18 cellular contexts compared by ENCODE assay signal in the genomic region with DNA sequence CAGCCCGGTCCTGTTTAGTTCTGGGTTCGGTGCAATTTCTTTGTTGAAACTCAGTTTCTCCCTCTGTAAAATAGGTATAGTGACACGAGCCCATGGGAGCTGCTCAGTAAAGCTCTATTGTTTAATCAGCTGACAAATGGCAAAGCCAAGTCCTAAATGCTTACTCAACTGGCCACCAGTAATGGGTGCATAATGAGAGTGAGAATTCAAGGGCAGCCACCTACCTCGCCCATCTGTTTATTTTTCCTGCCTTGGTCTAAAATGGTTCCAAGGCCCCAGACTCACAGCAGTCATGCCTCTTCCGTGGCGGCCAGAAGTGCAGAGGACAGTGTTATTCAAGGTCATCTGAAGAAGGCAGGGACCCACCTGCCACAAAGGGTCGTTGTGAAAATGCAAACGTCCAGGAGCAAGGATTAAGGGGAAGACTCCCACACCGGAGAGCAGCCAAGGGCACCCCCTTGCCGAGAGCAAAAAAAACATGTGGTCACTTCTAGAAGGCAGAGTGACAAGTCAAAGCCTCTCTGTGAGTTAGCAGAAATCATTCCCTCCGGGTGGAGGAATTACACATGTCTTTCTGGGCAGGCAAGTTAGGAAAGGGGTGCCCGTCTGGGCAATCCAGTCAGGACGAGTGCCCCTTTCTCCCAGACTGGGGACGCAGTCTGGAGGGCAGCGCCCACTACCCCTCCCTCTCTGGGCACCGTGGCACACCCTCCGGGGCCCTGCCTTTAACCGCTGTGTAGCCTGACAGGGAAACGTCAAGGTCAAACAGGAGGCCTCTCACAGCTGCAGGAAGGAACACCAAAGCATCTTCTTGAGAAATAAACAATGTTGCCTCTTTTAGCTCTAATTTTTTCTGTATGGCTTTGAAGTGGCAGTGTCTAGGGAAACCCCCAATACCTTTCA.
A peak's percentile ranks its signal among the peaks of the same experiment; 100 is the strongest.
DNase-seq lines count a peak whose midpoint lies in the region; ATAC-seq and TF ChIP-seq lines count a peak whose summit lies in the region.
"Had no signal": no experiment of that assay in that cellular context is flagged by ENCODE, and none has a peak within 500 bp of the region (broad histone marks: within the 10 kb centered on the region; RNA-seq: fewer than 3 reads in every experiment).

No MANE protein-coding gene starts in this region.

- POLR2A ChIA-PET in activated B cell treated with CpG ODN at 0.5 μM for 24 hours (lab: Charles Lee) = interaction anchor here (0.6 to 1.4 kb wide), 3 partner anchors 13 to 116 kb away, joined by 3 to 4 read pairs (median 3); no protein-coding TSS in a partner anchor

- H3K4me3 ChIP-seq in effector memory CD4-positive, alpha-beta T cell (ENCODE audit: insufficient read depth, low read depth, low read length, poor library complexity, severe bottlenecking) = no peak overlapping the region

- ATAC-seq in activated B cell treated with CpG ODN at 0.5 μM for 24 hours (ENCODE audit: low read depth) = no peak
- peak; percentile 58 to 73 for ATAC-seq in stimulated activated naive B cell treated with anti-CD40 and anti-IgM and Interleukin-4, amounts not matched to agents 10 μg/mL and 1 μg/mL and 100 μg/mL, for 72 hours (replicated peaks)
- ATAC-seq: HCT116, Panc1 had no signal

- no peaks in the 10 kb centered on the region for H3K9me3 ChIP-seq in effector memory CD4-positive, alpha-beta T cell (ENCODE audit: control insufficient read depth, low read length)

- peaks cover 22% of the 10 kb centered on the region for H3K4me1 ChIP-seq in effector memory CD4-positive, alpha-beta T cell (ENCODE audit: control insufficient read depth, insufficient read depth, low read length, poor library complexity, severe bottlenecking)

- peak overlapping the region; percentile 38 for H3K27ac Mint-ChIP-seq in activated T-cell treated with anti-CD3 and anti-CD28 coated beads, Interleukin-2, amount 50 U/mL, for 24 hours
- H3K27ac Mint-ChIP-seq in activated B cell treated with CpG ODN at 0.5 μM for 24 hours = peak overlapping the region; percentile 41
- peak overlapping the region; percentile 92 for H3K27ac Mint-ChIP-seq in stimulated activated naive B cell treated with anti-CD40 and anti-IgM and Interleukin-4, amounts not matched to agents 10 μg/mL and 1 μg/mL and 100 μg/mL, for 72 hours
- H3K27ac Mint-ChIP-seq: activated CD4-positive, alpha-beta T cell treated with anti-CD3 and anti-CD28 coated beads, Interleukin-2, amount 10 ng/mL, durations not matched to agents 24 days and 14 days; activated T-helper 2 cell treated with anti-CD3 and anti-CD28 coated beads, Interferon-gamma antibody, Interleukin-2, Interleukin-4, amounts not matched to agents 10 μg/mL and 5 μg/mL and 100 μg/mL, durations not matched to agents 14 hours and 24 hours and 36 hours; IgD-negative memory B cell; T-helper 1 cell treated with Interleukin-12 subunit alpha and Interleukin-12 subunit beta and Interleukin-4 antibody, amounts not matched to agents 30 μg/mL and 1 μg/mL, for 36 hours had no signal

- DNase-seq in activated T-cell treated with anti-CD3 and anti-CD28 coated beads, Interleukin-2, amount 50 U/mL, for 24 hours = no peak
- no peak for DNase-seq in activated T-cell treated with anti-CD3 and anti-CD28 coated beads, Interleukin-2, amount 50 U/mL, for 1 hour
- DNase-seq in activated B cell treated with CpG ODN at 0.5 μM for 24 hours = no peak
- DNase-seq in stimulated activated naive B cell treated with anti-CD40 and anti-IgM and Interleukin-4, amounts not matched to agents 10 μg/mL and 1 μg/mL and 100 μg/mL, for 72 hours = peak; percentile 27
- no peak for DNase-seq in effector memory CD4-positive, alpha-beta T cell
- DNase-seq in HCEC 1CT = no peak
- DNase-seq in T-helper 9 cell = no peak
- DNase-seq: activated CD4-positive, alpha-beta T cell treated with anti-CD3 and anti-CD28 coated beads, Interleukin-2, amount 10 ng/mL, durations not matched to agents 24 days and 14 days; brain microvascular endothelial cell; NCI-H1105 treated with DMSO at 0.1 percent for 48 hours; stimulated activated CD4-positive, alpha-beta T cell treated with anti-CD3 and anti-CD28 coated beads, Interleukin-4, amount 100 ng/mL, for 4 hours; stimulated activated naive CD4-positive, alpha-beta T cell treated with Interleukin-2 at 50 U/mL for 16 hours had no signal

- no peaks in the 10 kb centered on the region for H3K9me3 Mint-ChIP-seq in activated T-cell treated with anti-CD3 and anti-CD28 coated beads, Interleukin-2, amount 50 U/mL, for 24 hours
- no peaks in the 10 kb centered on the region for H3K9me3 Mint-ChIP-seq in activated B cell treated with CpG ODN at 0.5 μM for 24 hours
- H3K9me3 Mint-ChIP-seq in stimulated activated naive B cell treated with anti-CD40 and anti-IgM and Interleukin-4, amounts not matched to agents 10 μg/mL and 1 μg/mL and 100 μg/mL, for 72 hours = peaks cover 0 to 4% of the 10 kb centered on the region in 2 donors
- H3K9me3 Mint-ChIP-seq: IgD-negative memory B cell had no signal

- peaks cover 60% of the 10 kb centered on the region for H3K4me1 Mint-ChIP-seq in activated T-cell treated with anti-CD3 and anti-CD28 coated beads, Interleukin-2, amount 50 U/mL, for 24 hours (ENCODE audit: low read depth)
- peaks cover 46% of the 10 kb centered on the region for H3K4me1 Mint-ChIP-seq in activated B cell treated with CpG ODN at 0.5 μM for 24 hours
- H3K4me1 Mint-ChIP-seq in stimulated activated naive B cell treated with anti-CD40 and anti-IgM and Interleukin-4, amounts not matched to agents 10 μg/mL and 1 μg/mL and 100 μg/mL, for 72 hours = peaks cover 37 to 51% of the 10 kb centered on the region in 2 donors

- peak overlapping the region; percentile 8 for H3K27ac ChIP-seq in layer of hippocampus (ENCODE audit: low read depth, low read length)
- H3K27ac ChIP-seq in effector memory CD4-positive, alpha-beta T cell (ENCODE audit: insufficient read depth, low read length, poor library complexity, severe bottlenecking) = no peak overlapping the region
- H3K27ac ChIP-seq: brain microvascular endothelial cell had no signal

- no peak for TF ChIP-seq CTCF in activated B cell treated with CpG ODN at 0.5 μM for 24 hours (IDR thresholded peaks at IDR 0.05)

- intact Hi-C loops in activated B cell treated with CpG ODN at 0.5 μM for 24 hours (cut with micrococcal nuclease) = no loop called here

- H3K36me3 Mint-ChIP-seq in activated T-cell treated with anti-CD3 and anti-CD28 coated beads, Interleukin-2, amount 50 U/mL, for 24 hours (ENCODE audit: low read depth) = no peaks in the 10 kb centered on the region
- no peaks in the 10 kb centered on the region for H3K36me3 Mint-ChIP-seq in activated B cell treated with CpG ODN at 0.5 μM for 24 hours (ENCODE audit: low read depth)
- H3K36me3 Mint-ChIP-seq in stimulated activated naive B cell treated with anti-CD40 and anti-IgM and Interleukin-4, amounts not matched to agents 10 μg/mL and 1 μg/mL and 100 μg/mL, for 72 hours = peaks cover 0 to 5% of the 10 kb centered on the region in 2 donors

- peak overlapping the region; percentile 49 for H3K4me3 Mint-ChIP-seq in activated T-cell treated with anti-CD3 and anti-CD28 coated beads, Interleukin-2, amount 50 U/mL, for 24 hours
- H3K4me3 Mint-ChIP-seq in activated B cell treated with CpG ODN at 0.5 μM for 24 hours = peak overlapping the region; percentile 44
- H3K4me3 Mint-ChIP-seq in stimulated activated naive B cell treated with anti-CD40 and anti-IgM and Interleukin-4, amounts not matched to agents 10 μg/mL and 1 μg/mL and 100 μg/mL, for 72 hours = peak overlapping the region; percentile 63 to 74
- H3K4me3 Mint-ChIP-seq: activated CD4-positive, alpha-beta T cell treated with anti-CD3 and anti-CD28 coated beads, Interleukin-2, amount 10 ng/mL, durations not matched to agents 24 days and 14 days; T-helper 1 cell treated with Interleukin-12 subunit alpha and Interleukin-12 subunit beta and Interleukin-4 antibody, amounts not matched to agents 30 μg/mL and 1 μg/mL, for 36 hours had no signal

- CTCF ChIA-PET in activated B cell treated with CpG ODN at 0.5 μM for 24 hours (lab: Charles Lee) = no interaction called here

- no peaks in the 10 kb centered on the region for H3K27me3 ChIP-seq in layer of hippocampus (ENCODE audit: control insufficient read depth, insufficient read depth, low read length)
- H3K27me3 ChIP-seq in effector memory CD4-positive, alpha-beta T cell (replicated peaks; ENCODE audit: control insufficient read depth, insufficient read depth, low read length, poor library complexity, severe bottlenecking) = no peaks in the 10 kb centered on the region
- H3K27me3 ChIP-seq: brain microvascular endothelial cell had no signal

- H3K27me3 Mint-ChIP-seq in activated T-cell treated with anti-CD3 and anti-CD28 coated beads, Interleukin-2, amount 50 U/mL, for 24 hours = no peaks in the 10 kb centered on the region
- H3K27me3 Mint-ChIP-seq in activated B cell treated with CpG ODN at 0.5 μM for 24 hours = no peaks in the 10 kb centered on the region
- no peaks in the 10 kb centered on the region for H3K27me3 Mint-ChIP-seq in stimulated activated naive B cell treated with anti-CD40 and anti-IgM and Interleukin-4, amounts not matched to agents 10 μg/mL and 1 μg/mL and 100 μg/mL, for 72 hours
- H3K27me3 Mint-ChIP-seq: activated CD4-positive, alpha-beta T cell treated with anti-CD3 and anti-CD28 coated beads, Interleukin-2, amount 10 ng/mL, durations not matched to agents 24 days and 14 days had no signal

- no peaks in the 10 kb centered on the region for H3K36me3 ChIP-seq in effector memory CD4-positive, alpha-beta T cell (ENCODE audit: control insufficient read depth, insufficient read depth, low read length)
- H3K36me3 ChIP-seq: brain microvascular endothelial cell had no signal

Comparison
In these comparisons a context has a peak if more than half of its experiments do, and no peak if none do; other contexts are left out.
1. H3K27ac Mint-ChIP-seq: peak in every context shown above with its lines; median percentile 92 in stimulated activated naive B cell treated with anti-CD40 and anti-IgM and Interleukin-4, amounts not matched to agents 10 μg/mL and 1 μg/mL and 100 μg/mL, for 72 hours; 41 in activated B cell treated with CpG ODN at 0.5 μM for 24 hours; 38 in activated T-cell treated with anti-CD3 and anti-CD28 coated beads, Interleukin-2, amount 50 U/mL, for 24 hours.